Comparison of ENCODE assay signal across 1 cellular context in the genomic region with DNA sequence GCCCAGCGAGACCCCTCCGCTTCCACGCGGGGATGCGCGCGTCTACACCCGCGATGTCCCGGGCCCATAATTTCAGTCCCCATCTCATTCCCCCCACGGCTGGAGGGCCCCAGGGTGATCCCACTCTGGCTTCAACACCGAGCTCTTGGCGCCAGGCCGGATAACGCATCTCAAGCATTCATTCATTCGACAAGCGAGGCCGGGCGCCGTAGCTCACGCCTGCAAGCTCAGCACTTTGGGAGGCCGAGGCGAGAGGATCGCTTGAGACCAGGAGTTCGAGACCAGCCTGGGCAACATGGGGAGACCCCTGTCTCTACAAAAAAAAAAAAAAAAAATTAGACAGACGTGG.
TF ChIP-seq lines count a peak whose summit lies in the region.

No MANE protein-coding gene starts in this region.

TF ChIP-seq in neural cell, 6 proteins besides CTCF, POLR2A, EP300 and RAD21 (continued from another document):
- TF ChIP-seq, protein P1, sequence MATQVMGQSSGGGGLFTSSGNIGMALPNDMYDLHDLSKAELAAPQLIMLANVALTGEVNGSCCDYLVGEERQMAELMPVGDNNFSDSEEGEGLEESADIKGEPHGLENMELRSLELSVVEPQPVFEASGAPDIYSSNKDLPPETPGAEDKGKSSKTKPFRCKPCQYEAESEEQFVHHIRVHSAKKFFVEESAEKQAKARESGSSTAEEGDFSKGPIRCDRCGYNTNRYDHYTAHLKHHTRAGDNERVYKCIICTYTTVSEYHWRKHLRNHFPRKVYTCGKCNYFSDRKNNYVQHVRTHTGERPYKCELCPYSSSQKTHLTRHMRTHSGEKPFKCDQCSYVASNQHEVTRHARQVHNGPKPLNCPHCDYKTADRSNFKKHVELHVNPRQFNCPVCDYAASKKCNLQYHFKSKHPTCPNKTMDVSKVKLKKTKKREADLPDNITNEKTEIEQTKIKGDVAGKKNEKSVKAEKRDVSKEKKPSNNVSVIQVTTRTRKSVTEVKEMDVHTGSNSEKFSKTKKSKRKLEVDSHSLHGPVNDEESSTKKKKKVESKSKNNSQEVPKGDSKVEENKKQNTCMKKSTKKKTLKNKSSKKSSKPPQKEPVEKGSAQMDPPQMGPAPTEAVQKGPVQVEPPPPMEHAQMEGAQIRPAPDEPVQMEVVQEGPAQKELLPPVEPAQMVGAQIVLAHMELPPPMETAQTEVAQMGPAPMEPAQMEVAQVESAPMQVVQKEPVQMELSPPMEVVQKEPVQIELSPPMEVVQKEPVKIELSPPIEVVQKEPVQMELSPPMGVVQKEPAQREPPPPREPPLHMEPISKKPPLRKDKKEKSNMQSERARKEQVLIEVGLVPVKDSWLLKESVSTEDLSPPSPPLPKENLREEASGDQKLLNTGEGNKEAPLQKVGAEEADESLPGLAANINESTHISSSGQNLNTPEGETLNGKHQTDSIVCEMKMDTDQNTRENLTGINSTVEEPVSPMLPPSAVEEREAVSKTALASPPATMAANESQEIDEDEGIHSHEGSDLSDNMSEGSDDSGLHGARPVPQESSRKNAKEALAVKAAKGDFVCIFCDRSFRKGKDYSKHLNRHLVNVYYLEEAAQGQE (IDR thresholded peaks at IDR 0.05; ENCODE audit: borderline replicate concordance): no peak
- no peak for TF ChIP-seq TAF1 (IDR thresholded peaks at IDR 0.05; ENCODE audit: low read depth)
